In genomic region chr16:84608281-84608680, GRCh38 we compare ENCODE assay signal across 12 cellular contexts. TPM values are rescaled to one million over a fixed set of nuclear protein-coding genes. Genes with fewer than 3 reads are reported as not detected.
DNase-seq lines count a peak whose midpoint lies in the region; ATAC-seq and TF ChIP-seq lines count a peak whose summit lies in the region.
"Had no signal": no experiment of that assay in that cellular context is flagged by ENCODE, and none has a peak within 500 bp of the region (broad histone marks: within the 10 kb centered on the region; RNA-seq: fewer than 3 reads in every experiment).

No MANE protein-coding gene starts in this region.

- H3K4me2 ChIP-seq in SU-DHL-6 (ENCODE audit: low read depth, low read length, poor library complexity, severe bottlenecking), result peak overlapping the region; percentile 43

- peak; percentile 50 for ATAC-seq in activated CD8-positive, alpha-beta memory T cell treated with anti-CD3 and anti-CD28 coated beads, Interleukin-2, amount 10 ng/mL, durations not matched to agents 7 days and 5 days
- ATAC-seq in HG03460 (IDR thresholded peaks at IDR 0.05; ENCODE audit: unreplicated experiment), result no peak

- H3K27me3 ChIP-seq in SU-DHL-6 (ENCODE audit: low read length), result no peaks in the 10 kb centered on the region
- H3K27me3 ChIP-seq in duodenal mucosa (ENCODE audit: control insufficient read depth in 1 of 2, insufficient read depth in 2 of 2, low read length in 2 of 2), result no peaks in the 10 kb centered on the region
- no peaks in the 10 kb centered on the region for H3K27me3 ChIP-seq in thymus (ENCODE audit: control insufficient read depth, insufficient read depth)
- H3K27me3 ChIP-seq: ascending aorta had no signal

- H3K9me3 Mint-ChIP-seq in activated CD8-positive, alpha-beta memory T cell treated with anti-CD3 and anti-CD28 coated beads, Interleukin-2, amount 10 ng/mL, durations not matched to agents 7 days and 5 days (ENCODE audit: low read depth), result no peaks in the 10 kb centered on the region

- no peak overlapping the region for H3K4me3 ChIP-seq in SU-DHL-6 (ENCODE audit: insufficient read depth, low read length, poor library complexity, severe bottlenecking)
- H3K4me3 ChIP-seq in duodenal mucosa (ENCODE audit: low read depth in 1 of 2, low read length in 2 of 2), result no peak overlapping the region
- no peak overlapping the region for H3K4me3 ChIP-seq in thymus (ENCODE audit: low read length)
- H3K4me3 ChIP-seq: ascending aorta had no signal

- no peak for TF ChIP-seq CTCF in SU-DHL-6 (IDR thresholded peaks at IDR 0.05; ENCODE audit: insufficient read depth, low read length, poor library complexity, severe bottlenecking)

- peak; percentile 87 for DNase-seq in activated CD8-positive, alpha-beta memory T cell treated with anti-CD3 and anti-CD28 coated beads, Interleukin-2, amount 10 ng/mL, durations not matched to agents 7 days and 5 days
- no peak for DNase-seq in activated CD8-positive, alpha-beta memory T cell treated with anti-CD3 and anti-CD28 coated beads for 24 hours
- DNase-seq in NCI-H187 (lab: John Stamatoyannopoulos, UW), result no peak
- no peak for DNase-seq in SIG-M5 (lab: John Stamatoyannopoulos, UW)
- DNase-seq: H9, NCI-H1930 had no signal

- H3K79me2 ChIP-seq in SU-DHL-6 (ENCODE audit: insufficient read depth, low read length), result peaks cover 93% of the 10 kb centered on the region

- peaks cover 95% of the 10 kb centered on the region for H3K4me1 Mint-ChIP-seq in activated CD8-positive, alpha-beta memory T cell treated with anti-CD3 and anti-CD28 coated beads, Interleukin-2, amount 10 ng/mL, durations not matched to agents 7 days and 5 days

- H3K4me1 ChIP-seq in duodenal mucosa (ENCODE audit: control insufficient read depth in 1 of 2, insufficient read depth in 2 of 2, low read length in 2 of 2) (peaks cover 19 to 35% of the 10 kb centered on the region in 2 donors), thymus (ENCODE audit: control insufficient read depth, insufficient read depth, low read length) (no peaks in the 10 kb centered on the region)

- WGBS in thymus, result 71% methylated on average over 6 of the region's 6 CpGs

- H3K36me3 Mint-ChIP-seq in activated CD8-positive, alpha-beta memory T cell treated with anti-CD3 and anti-CD28 coated beads, Interleukin-2, amount 10 ng/mL, durations not matched to agents 7 days and 5 days, result peaks cover 87% of the 10 kb centered on the region

- no peaks in the 10 kb centered on the region for H3K9me2 ChIP-seq in SU-DHL-6 (replicated peaks; ENCODE audit: insufficient read depth, low read length)

- H3K9me3 ChIP-seq in SU-DHL-6 (ENCODE audit: insufficient read depth, low read length) (no peaks in the 10 kb centered on the region), duodenal mucosa (ENCODE audit: control insufficient read depth in 1 of 2, low read length in 2 of 2) (no peaks in the 10 kb centered on the region), thymus (ENCODE audit: control insufficient read depth) (no peaks in the 10 kb centered on the region)
- H3K9me3 ChIP-seq: ascending aorta had no signal

- H3K36me3 ChIP-seq in SU-DHL-6 (ENCODE audit: low read length) (peaks cover 3% of the 10 kb centered on the region; the same call in 1 of the 2 replicates), duodenal mucosa (ENCODE audit: control insufficient read depth in 1 of 2, insufficient read depth in 2 of 2, low read length in 2 of 2) (peaks cover 0 to 32% of the 10 kb centered on the region in 2 donors), thymus (ENCODE audit: control insufficient read depth, insufficient read depth) (no peaks in the 10 kb centered on the region)
- H3K36me3 ChIP-seq: ascending aorta had no signal

- peaks cover 16% of the 10 kb centered on the region; the same call in 1 of the 2 replicates for H3F3A ChIP-seq in SU-DHL-6 (ENCODE audit: insufficient read depth)

- no peak overlapping the region for H2AFZ ChIP-seq in SU-DHL-6 (ENCODE audit: low read depth, low read length, severe bottlenecking)

- H3K9ac ChIP-seq in SU-DHL-6 (ENCODE audit: low read length) (peak overlapping the region; percentile 34), duodenal mucosa (ENCODE audit: low read depth in 1 of 2, low read length in 2 of 2) (no peak overlapping the region)

- H3K27ac Mint-ChIP-seq in activated CD8-positive, alpha-beta memory T cell treated with anti-CD3 and anti-CD28 coated beads, Interleukin-2, amount 10 ng/mL, durations not matched to agents 7 days and 5 days, result peak overlapping the region; percentile 91

- CTCF ChIA-PET in activated CD8-positive, alpha-beta memory T cell treated with anti-CD3 and anti-CD28 coated beads, Interleukin-2, amount 10 ng/mL, durations not matched to agents 7 days and 5 days (lab: Charles Lee), result interaction anchor here (1.0 to 4.2 kb wide), 10 partner anchors 11 to 130 kb away, joined by 3 to 60 read pairs (median 4); no protein-coding TSS in a partner anchor

- H3K27ac ChIP-seq in SU-DHL-6 (ENCODE audit: low read depth, low read length) (peak overlapping the region; percentile 68), duodenal mucosa (ENCODE audit: low read depth, low read length) (peak overlapping the region; percentile 0), thymus (ENCODE audit: low read depth) (peak overlapping the region; percentile 46)
- H3K27ac ChIP-seq: ascending aorta, VCaP had no signal

- no peaks in the 10 kb centered on the region for H4K20me1 ChIP-seq in SU-DHL-6 (ENCODE audit: low read depth, low read length)

- H3K27me3 Mint-ChIP-seq in activated CD8-positive, alpha-beta memory T cell treated with anti-CD3 and anti-CD28 coated beads, Interleukin-2, amount 10 ng/mL, durations not matched to agents 7 days and 5 days, result no peaks in the 10 kb centered on the region

- peak overlapping the region; percentile 96 for H3K4me3 Mint-ChIP-seq in activated CD8-positive, alpha-beta memory T cell treated with anti-CD3 and anti-CD28 coated beads, Interleukin-2, amount 10 ng/mL, durations not matched to agents 7 days and 5 days
- H3K4me3 Mint-ChIP-seq: H9 had no signal

RNA-seq across cellular contexts. Expression of gene COTL1, which starts 9.6 kb away (rescaled TPM):
- 1,000 to 10,000 TPM; 1,052 to 1,190 TPM for total RNA-seq in activated CD8-positive, alpha-beta memory T cell treated with anti-CD3 and anti-CD28 coated beads, Interleukin-2, amount 10 ng/mL, durations not matched to agents 7 days and 5 days
- polyA plus RNA-seq in thymus, result 145 TPM

RNA-seq across cellular contexts. Expression of gene KLHL36, which starts 40.0 kb away (rescaled TPM):
- 10 to 100 TPM; 38.5 to 44.9 TPM for total RNA-seq in activated CD8-positive, alpha-beta memory T cell treated with anti-CD3 and anti-CD28 coated beads, Interleukin-2, amount 10 ng/mL, durations not matched to agents 7 days and 5 days
- 17.8 TPM for polyA plus RNA-seq in thymus

Comparison
In these comparisons a context has a peak if more than half of its experiments do, and no peak if none do; other contexts are left out.
1. H3K27ac ChIP-seq: peak in every context shown above with its lines; median percentile 68 in SU-DHL-6; 46 in thymus; 0 in duodenal mucosa.